Comparison of ENCODE assay signal across 8 cellular contexts in the genomic region with DNA sequence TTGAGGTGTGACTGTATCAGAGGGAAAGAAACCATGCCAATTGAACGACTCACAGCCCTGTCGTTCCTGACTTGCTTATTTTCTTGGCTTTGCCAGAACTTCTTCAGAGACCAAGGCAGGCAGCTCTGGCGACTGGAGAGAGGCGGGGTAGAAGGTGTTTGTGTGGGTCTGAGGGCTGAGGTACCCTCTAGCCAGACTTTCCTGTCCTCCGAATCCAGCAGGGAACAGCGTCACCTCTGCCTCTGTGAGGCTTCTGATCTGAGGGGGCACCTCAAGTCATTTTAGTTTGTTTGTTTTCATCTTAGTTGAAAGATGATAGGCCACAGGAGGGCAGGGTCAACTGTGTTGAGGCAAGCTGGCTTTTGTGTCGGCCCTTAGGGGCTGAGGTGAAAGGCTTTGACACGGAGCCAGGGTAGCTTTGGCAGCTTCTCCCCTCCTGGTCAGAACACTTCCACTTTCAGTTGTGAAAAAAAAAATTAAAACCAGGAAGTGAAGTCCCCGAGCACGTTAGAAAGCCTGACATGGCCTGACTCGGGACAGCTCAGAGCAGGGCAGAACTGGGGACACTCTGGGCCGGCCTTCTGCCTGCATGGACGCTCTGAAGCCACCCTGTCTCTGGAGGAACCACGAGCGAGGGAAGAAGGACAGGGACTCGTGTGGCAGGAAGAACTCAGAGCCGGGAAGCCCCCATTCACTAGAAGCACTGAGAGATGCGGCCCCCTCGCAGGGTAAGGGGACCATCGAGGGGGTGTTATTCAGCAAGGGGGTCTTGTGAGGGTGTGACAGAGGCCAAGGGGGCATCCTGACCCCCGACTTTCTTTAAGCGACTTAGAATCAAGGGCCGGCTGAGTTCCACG. TPM values are rescaled to one million over a fixed set of nuclear protein-coding genes. Genes with fewer than 3 reads are reported as not detected.
A peak's percentile ranks its signal among the peaks of the same experiment; 100 is the strongest.
DNase-seq lines count a peak whose midpoint lies in the region; ATAC-seq and TF ChIP-seq lines count a peak whose summit lies in the region.

No MANE protein-coding gene starts in this region.

- H3K4me3 ChIP-seq in Caco-2 (ENCODE audit: low read depth, low read length) (peak overlapping the region; percentile 8; the same call in 1 of the 2 replicates), mucosa of stomach (ENCODE audit: low read length) (peak overlapping the region; percentile 62), tibial nerve (peak overlapping the region; percentile 8 to 49 (median 34))

- H3K27ac ChIP-seq in VCaP, result peak overlapping the region; percentile 26; the same call in 1 of the 2 replicates
- peak overlapping the region; percentile 50 to 85 (median 82) for H3K27ac ChIP-seq in tibial nerve

- DNase-seq in Caco-2 (no peak), dermis microvascular lymphatic vessel endothelial cell (ENCODE audit: low read depth in 2 of 2) (peak; percentile 59 to 79), tibial nerve (ENCODE audit: low spot score in 2 of 2) (peak; percentile 26 to 61), NCI-H446 (lab: John Stamatoyannopoulos, UW) (no peak)

- H3K9me3 Mint-ChIP-seq in Caco-2 (ENCODE audit: unreplicated experiment), result no peaks in the 10 kb centered on the region

- POLR2A ChIA-PET in Caco-2 (lab: Charles Lee), result interaction anchor here (1.9 kb wide), 1 partner anchor 7 kb away, joined by 12 read pairs; no protein-coding TSS in a partner anchor

- H3K27me3 ChIP-seq in Caco-2 (replicated peaks; ENCODE audit: control insufficient read depth, insufficient read depth, low read length) (no peaks in the 10 kb centered on the region), mucosa of stomach (ENCODE audit: control insufficient read depth, insufficient read depth, low read length) (no peaks in the 10 kb centered on the region), tibial nerve (no peaks in the 10 kb centered on the region)

- no peaks in the 10 kb centered on the region for H3K27me3 Mint-ChIP-seq in Caco-2 (ENCODE audit: insufficient read depth, unreplicated experiment)

- H3K27ac Mint-ChIP-seq in Caco-2 (ENCODE audit: unreplicated experiment), result peak overlapping the region; percentile 88

- H3K4me1 ChIP-seq in Caco-2 (peaks cover 71% of the 10 kb centered on the region), mucosa of stomach (ENCODE audit: control insufficient read depth, insufficient read depth, low read length) (peaks cover 43% of the 10 kb centered on the region), tibial nerve (peaks cover 0 to 18% (median 11%) of the 10 kb centered on the region in 4 donors)

- ATAC-seq in GM19467 (IDR thresholded peaks at IDR 0.05; ENCODE audit: unreplicated experiment) (peak; percentile 86), HG03565 (IDR thresholded peaks at IDR 0.05; ENCODE audit: unreplicated experiment) (peak; percentile 82)

- intact Hi-C loops in Caco-2 (cut with micrococcal nuclease; ENCODE audit: unreplicated experiment), result loop anchor here (2.0 kb wide), 2 partner anchors 19 to 59 kb away; no protein-coding TSS in a partner anchor

- TF ChIP-seq CTCF in Caco-2 (IDR thresholded peaks at IDR 0.05; ENCODE audit: insufficient read depth in 1 of 2, low read depth in 1 of 2, low read length in 1 of 2, severe bottlenecking in 1 of 2, unreplicated experiment in 1 of 2) (no peak), VCaP (conservative IDR thresholded peaks at IDR 0.05) (no peak), tibial nerve (IDR thresholded peaks at IDR 0.05) (no peak)

- no peak for TF ChIP-seq POLR2A in tibial nerve (IDR thresholded peaks at IDR 0.05)

- peaks cover 51% of the 10 kb centered on the region for H3K4me1 Mint-ChIP-seq in Caco-2 (ENCODE audit: low read depth, unreplicated experiment)

- WGBS in tibial nerve, 2 donors, result 44 to 49% methylated on average over 24 of the region's 24 CpGs

- BruUV-seq in Caco-2 (replicated peaks; lab: Mats Ljungman, UMichigan), result no TSS peak

- CTCF ChIA-PET in Caco-2 (lab: Charles Lee), result interaction anchor here (1.0 to 3.4 kb wide), 2 partner anchors 11 to 59 kb away, joined by 4 to 19 read pairs; no protein-coding TSS in a partner anchor

- H3K36me3 Mint-ChIP-seq in Caco-2 (ENCODE audit: insufficient read depth, unreplicated experiment), result peaks cover 28% of the 10 kb centered on the region

- 0 out of 2 replicates have a peak, but pooled peaks cover 4% of the 10 kb centered on the region for H3K9me3 ChIP-seq in Caco-2
- no peaks in the 10 kb centered on the region for H3K9me3 ChIP-seq in mucosa of stomach (ENCODE audit: control insufficient read depth, low read length)
- no peaks in the 10 kb centered on the region for H3K9me3 ChIP-seq in tibial nerve

- peak overlapping the region; percentile 89 for H3K9ac ChIP-seq in mucosa of stomach (ENCODE audit: low read length)

- no peaks in the 10 kb centered on the region for H3K36me3 ChIP-seq in Caco-2 (ENCODE audit: control insufficient read depth, insufficient read depth, low read length)
- H3K36me3 ChIP-seq in mucosa of stomach (ENCODE audit: control insufficient read depth, insufficient read depth, low read length), result no peaks in the 10 kb centered on the region
- no peaks in the 10 kb centered on the region for H3K36me3 ChIP-seq in tibial nerve

- peak overlapping the region; percentile 71 for H3K4me3 Mint-ChIP-seq in Caco-2 (ENCODE audit: unreplicated experiment)

- no peak for TF ChIP-seq EP300 in tibial nerve (IDR thresholded peaks at IDR 0.05)

RNA-seq across cellular contexts. Expression of a gene that starts 2.0 kb away (rescaled TPM):
- total RNA-seq in Caco-2 (2022) (46.6 and 47.9 TPM in 2 replicates), dermis microvascular lymphatic vessel endothelial cell (34.4 and 59.9 TPM in 2 replicates), tibial nerve (10 to 100 TPM; 12.2 to 22.7 (median 13.1) TPM)

Comparison
In these comparisons a context has a peak if more than half of its experiments do, and no peak if none do; other contexts are left out.
1. DNase-seq: peak in dermis microvascular lymphatic vessel endothelial cell (2 of 2) and tibial nerve (2 of 2); none in Caco-2 (0 of 2) and NCI-H446 (0 of 2).
2. H3K4me3 ChIP-seq: peak in every context shown above with its lines; median percentile 62 in mucosa of stomach; 34 in tibial nerve; 8 in Caco-2.